8 cellular contexts compared by ENCODE assay signal in genomic region chrX:47523297-47523696, GRCh38. TPM values are rescaled to one million over a fixed set of nuclear protein-coding genes. Genes with fewer than 3 reads are reported as not detected.
DNase-seq lines count a peak whose midpoint lies in the region; ATAC-seq lines count a peak whose summit lies in the region.

No MANE protein-coding gene starts in this region.

- H3K27me3 ChIP-seq in CD4-positive, CD25-positive, alpha-beta regulatory T cell (ENCODE audit: control insufficient read depth, insufficient read depth, low read length), result no peaks in the 10 kb centered on the region
- no peaks in the 10 kb centered on the region; the same call in 1 of the 2 replicates for H3K27me3 ChIP-seq in HUES6 (ENCODE audit: control insufficient read depth, insufficient read depth, low read length)
- H3K27me3 ChIP-seq in muscle layer of duodenum (ENCODE audit: low read depth, low read length), result no peaks in the 10 kb centered on the region

- no peaks in the 10 kb centered on the region for H3K36me3 Mint-ChIP-seq in CD4-positive, CD25-positive, alpha-beta regulatory T cell
- H3K36me3 Mint-ChIP-seq in activated T-cell treated with anti-CD3 and anti-CD28 coated beads, Interleukin-2, amount 50 U/mL, for 24 hours (ENCODE audit: low read depth), result no peaks in the 10 kb centered on the region

- no peak overlapping the region for H3K27ac Mint-ChIP-seq in CD4-positive, CD25-positive, alpha-beta regulatory T cell
- H3K27ac Mint-ChIP-seq in activated T-cell treated with anti-CD3 and anti-CD28 coated beads, Interleukin-2, amount 50 U/mL, for 24 hours, result no peak overlapping the region

- peak overlapping the region; percentile 25 to 78 (median 53) for H3K4me3 Mint-ChIP-seq in CD4-positive, CD25-positive, alpha-beta regulatory T cell
- H3K4me3 Mint-ChIP-seq in activated T-cell treated with anti-CD3 and anti-CD28 coated beads, Interleukin-2, amount 50 U/mL, for 24 hours, result peak overlapping the region; percentile 64

- H3K36me3 ChIP-seq in CD4-positive, CD25-positive, alpha-beta regulatory T cell (ENCODE audit: control insufficient read depth, insufficient read depth, low read length), result no peaks in the 10 kb centered on the region
- H3K36me3 ChIP-seq in HUES6 (ENCODE audit: control insufficient read depth, insufficient read depth, low read length) (no peaks in the 10 kb centered on the region), muscle layer of duodenum (ENCODE audit: control insufficient read depth in 1 of 2, insufficient read depth in 2 of 2, low read length in 2 of 2) (no peaks in the 10 kb centered on the region)

- peaks cover 0 to 3% (median 0%) of the 10 kb centered on the region in 7 donors for H3K9me3 Mint-ChIP-seq in CD4-positive, CD25-positive, alpha-beta regulatory T cell
- no peaks in the 10 kb centered on the region for H3K9me3 Mint-ChIP-seq in activated T-cell treated with anti-CD3 and anti-CD28 coated beads, Interleukin-2, amount 50 U/mL, for 24 hours

- H3K4me1 ChIP-seq in CD4-positive, CD25-positive, alpha-beta regulatory T cell (ENCODE audit: control insufficient read depth, insufficient read depth, low read length, poor library complexity, severe bottlenecking), result peaks cover 4% of the 10 kb centered on the region
- peaks cover 5% of the 10 kb centered on the region; the same call in 1 of the 2 replicates for H3K4me1 ChIP-seq in HUES6 (ENCODE audit: control insufficient read depth, insufficient read depth, low read length)
- no peaks in the 10 kb centered on the region for H3K4me1 ChIP-seq in muscle layer of duodenum (ENCODE audit: control insufficient read depth in 1 of 2, insufficient read depth in 2 of 2, low read length in 2 of 2)

- H3K4me1 Mint-ChIP-seq in CD4-positive, CD25-positive, alpha-beta regulatory T cell, result peaks cover 0 to 4% (median 1%) of the 10 kb centered on the region in 4 donors
- peaks cover 4% of the 10 kb centered on the region for H3K4me1 Mint-ChIP-seq in activated T-cell treated with anti-CD3 and anti-CD28 coated beads, Interleukin-2, amount 50 U/mL, for 24 hours (ENCODE audit: low read depth)

- ATAC-seq in CD4-positive, CD25-positive, alpha-beta regulatory T cell (ENCODE audit: low read depth in 2 of 2), result peak; percentile 96
- ATAC-seq in GM19455 (IDR thresholded peaks at IDR 0.05; ENCODE audit: unreplicated experiment) (peak; percentile 85), esophagus mucosa (peak; percentile 95)

- H3K27ac ChIP-seq in CD4-positive, CD25-positive, alpha-beta regulatory T cell (ENCODE audit: insufficient read depth, low read length, poor library complexity, severe bottlenecking), result no peak overlapping the region
- H3K27ac ChIP-seq in HUES6 (ENCODE audit: low read depth, low read length) (no peak overlapping the region), muscle layer of duodenum (ENCODE audit: low read length) (no peak overlapping the region)

- peak; percentile 68 to 69 (median 69) for DNase-seq in CD4-positive, CD25-positive, alpha-beta regulatory T cell
- peak; percentile 55 for DNase-seq in OCI-M2 (lab: John Stamatoyannopoulos, UW; ENCODE audit: unreplicated experiment)
- peak; percentile 87 for DNase-seq in activated T-cell treated with anti-CD3 and anti-CD28 coated beads, Interleukin-2, amount 50 U/mL, for 24 hours
- peak; percentile 57 for DNase-seq in stimulated activated CD8-positive, alpha-beta memory T cell treated with anti-CD3 and anti-CD28 coated beads, Interleukin-7, amount 100 ng/mL, for 24 hours (ENCODE audit: low read depth)

- H3K27me3 Mint-ChIP-seq in CD4-positive, CD25-positive, alpha-beta regulatory T cell, result no peaks in the 10 kb centered on the region
- H3K27me3 Mint-ChIP-seq in activated T-cell treated with anti-CD3 and anti-CD28 coated beads, Interleukin-2, amount 50 U/mL, for 24 hours, result peaks cover 20% of the 10 kb centered on the region

- peaks cover 0 to 3% of the 10 kb centered on the region in 2 experiments for H3K9me3 ChIP-seq in CD4-positive, CD25-positive, alpha-beta regulatory T cell (ENCODE audit: control insufficient read depth in 2 of 2, low read length in 2 of 2)
- H3K9me3 ChIP-seq in HUES6 (ENCODE audit: control insufficient read depth, insufficient read depth, low read depth, low read length) (peaks cover 18% of the 10 kb centered on the region), muscle layer of duodenum (ENCODE audit: control insufficient read depth in 1 of 2, low read length in 2 of 2) (no peaks in the 10 kb centered on the region)

- H3K4me3 ChIP-seq in CD4-positive, CD25-positive, alpha-beta regulatory T cell (ENCODE audit: low read depth, low read length), result peak overlapping the region; percentile 37
- H3K4me3 ChIP-seq in HUES6 (ENCODE audit: low read depth, low read length), result peak overlapping the region; percentile 74
- H3K4me3 ChIP-seq in muscle layer of duodenum (ENCODE audit: low read depth in 1 of 2, low read length in 2 of 2), result peak overlapping the region; percentile 39 to 68

- H3K9ac ChIP-seq in HUES6 (ENCODE audit: low read length), result no peak overlapping the region

RNA-seq across cellular contexts. Expression of gene ARAF, which starts 37.7 kb away (rescaled TPM):
- 128 TPM for total RNA-seq in CD4-positive, CD25-positive, alpha-beta regulatory T cell
- 10 to 100 TPM; 56.4 to 68.7 (median 64.0) TPM for polyA plus RNA-seq in CD4-positive, CD25-positive, alpha-beta regulatory T cell
- total RNA-seq in esophagus mucosa, result 33.8 TPM

RNA-seq across cellular contexts. Expression of gene ZNF41, which starts 40.3 kb away (rescaled TPM):
- 9.3 TPM for total RNA-seq in CD4-positive, CD25-positive, alpha-beta regulatory T cell
- 1 to 10 TPM; 4.9 to 6.7 (median 6.3) TPM for polyA plus RNA-seq in CD4-positive, CD25-positive, alpha-beta regulatory T cell
- total RNA-seq in esophagus mucosa, result 4.2 TPM

RNA-seq across cellular contexts. Expression of gene TIMP1, which starts 58.9 kb away (rescaled TPM):
- 31.8 TPM for total RNA-seq in CD4-positive, CD25-positive, alpha-beta regulatory T cell
- 100 to 1,000 TPM in 3 of 4 donors, 10 to 100 TPM in 1; 65.2 to 133 (median 112) TPM for polyA plus RNA-seq in CD4-positive, CD25-positive, alpha-beta regulatory T cell
- total RNA-seq in esophagus mucosa, result 51.4 TPM
